In genomic region chr11:121829159-121829643, GRCh38 we compare ENCODE assay signal across 10 cellular contexts.
DNase-seq lines count a peak whose midpoint lies in the region; ATAC-seq, FAIRE-seq and TF ChIP-seq lines count a peak whose summit lies in the region.
"Had no signal": no experiment of that assay in that cellular context is flagged by ENCODE, and none has a peak within 500 bp of the region (broad histone marks: within the 10 kb centered on the region; RNA-seq: fewer than 3 reads in every experiment).

No MANE protein-coding gene starts in this region.

- FAIRE-seq in RCC 7860 (lab: Jason Lieb, UNC) = no peak
- no peak for FAIRE-seq in pancreas (lab: Jason Lieb, UNC)

- peak; percentile 97 for DNase-seq in ELR (ENCODE audit: low read depth)
- peak; percentile 10 for DNase-seq in RCC 7860 (ENCODE audit: low spot score)
- DNase-seq in fibroblast of lung (ENCODE audit: low read depth in 2 of 2) = peak; percentile 100
- DNase-seq in pancreas = peak in 1 of 6 donors; percentile 10
- no peak for DNase-seq in SIG-M5 treated with dmso at 0.1 percent for 504 hours (lab: John Stamatoyannopoulos, UW; ENCODE audit: unreplicated experiment)
- no peak for DNase-seq in activated CD4-positive, CD25-positive, alpha-beta regulatory T cell (lab: John Stamatoyannopoulos, UW)
- DNase-seq: NCI-H526; stimulated activated CD4-positive, alpha-beta T cell treated with anti-CD3 and anti-CD28 coated beads, Interleukin-2, amount 100 ng/mL, for 48 hours had no signal

- H3K4me1 ChIP-seq in fibroblast of lung (ENCODE audit: control insufficient read depth, extremely low read depth, insufficient read depth, low read length) (peaks cover 4% of the 10 kb centered on the region), pancreas (no peaks in the 10 kb centered on the region)

- no peak for TF ChIP-seq CTCF in fibroblast of lung (conservative IDR thresholded peaks at IDR 0.05 in 1 of 2, IDR thresholded peaks at IDR 0.05 in 1 of 2; ENCODE audit: low read depth in 1 of 2, low read length in 2 of 2)
- TF ChIP-seq CTCF in pancreas (IDR thresholded peaks at IDR 0.05) = no peak

- H3K9me3 ChIP-seq in fibroblast of lung (ENCODE audit: control insufficient read depth, insufficient read depth, low read depth, low read length) = no peaks in the 10 kb centered on the region
- H3K9me3 ChIP-seq in pancreas = no peaks in the 10 kb centered on the region

- peak overlapping the region; percentile 68 for H3K27ac ChIP-seq in fibroblast of lung (ENCODE audit: insufficient read depth, low read length)
- no peak overlapping the region for H3K27ac ChIP-seq in pancreas

- no peak overlapping the region for H3K4me3 ChIP-seq in fibroblast of lung (replicated peaks in 1 of 4; ENCODE audit: control extremely low read depth in 1 of 4, insufficient read depth in 1 of 4, low read depth in 3 of 4, low read length in 4 of 4)
- H3K4me3 ChIP-seq in pancreas = no peak overlapping the region

- H3K79me2 ChIP-seq in fibroblast of lung (ENCODE audit: control insufficient read depth, insufficient read depth, low read length) = no peaks in the 10 kb centered on the region

- H3K9ac ChIP-seq in fibroblast of lung (ENCODE audit: insufficient read depth, low read length) = no peak overlapping the region

- WGBS in pancreas, 2 donors = 46 to 48% methylated on average over 2 of the region's 2 CpGs

- peak overlapping the region; percentile 61 for H3K4me2 ChIP-seq in fibroblast of lung (ENCODE audit: extremely low read depth, insufficient read depth, low read length)

- peak in 3 of 4 donors; percentile 36 to 71 (median 68) for ATAC-seq in pancreas
- no peak for ATAC-seq in GM19035 (IDR thresholded peaks at IDR 0.05; ENCODE audit: unreplicated experiment)
- ATAC-seq in GM19351 (IDR thresholded peaks at IDR 0.05; ENCODE audit: unreplicated experiment) = no peak

- no peak overlapping the region for H2AFZ ChIP-seq in fibroblast of lung (ENCODE audit: low read length)

- intact Hi-C loops in pancreas (cut with DNase I) = no loop called here

- no peaks in the 10 kb centered on the region for H4K20me1 ChIP-seq in fibroblast of lung (ENCODE audit: control insufficient read depth, extremely low read depth, insufficient read depth, low read length)

- no peaks in the 10 kb centered on the region for H3K36me3 ChIP-seq in fibroblast of lung (ENCODE audit: control insufficient read depth, insufficient read depth, low read length)
- no peaks in the 10 kb centered on the region for H3K36me3 ChIP-seq in pancreas

- no peaks in the 10 kb centered on the region for H3K27me3 ChIP-seq in fibroblast of lung (ENCODE audit: control insufficient read depth, insufficient read depth, low read length)
- H3K27me3 ChIP-seq in pancreas = peaks cover 0 to 3% (median 0%) of the 10 kb centered on the region in 4 donors

Comparison
In these comparisons a context has a peak if more than half of its experiments do, and no peak if none do; other contexts are left out.
1. DNase-seq: peak in ELR (single experiment), RCC 7860 (single experiment) and fibroblast of lung (2 of 2); none in SIG-M5 treated with dmso at 0.1 percent for 504 hours (single experiment) and activated CD4-positive, CD25-positive, alpha-beta regulatory T cell (0 of 4).
2. ATAC-seq: peak in pancreas (3 of 4); none in GM19035 (single experiment) and GM19351 (single experiment).